Comparison of ENCODE assay signal across 5 cellular contexts in the genomic region with DNA sequence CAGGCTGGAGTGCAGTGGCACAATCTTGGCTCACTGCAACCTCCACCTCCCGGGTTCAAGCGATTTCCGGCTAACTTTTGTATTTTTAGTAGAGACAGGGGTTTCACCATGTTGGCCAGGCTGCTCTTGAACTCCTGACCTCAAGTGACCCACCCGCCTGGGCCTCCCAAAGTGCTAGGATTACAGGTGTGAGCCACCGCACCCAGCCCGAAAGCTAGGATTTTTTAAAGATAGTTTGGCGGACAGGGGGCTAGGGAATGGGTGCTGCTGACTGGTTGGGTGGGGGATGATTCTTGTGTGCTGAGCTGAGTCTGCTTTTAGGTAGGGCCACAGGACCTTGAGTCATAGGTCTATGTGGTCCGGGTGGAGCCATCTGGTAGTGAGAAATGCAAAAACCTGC. TPM values are rescaled to one million over a fixed set of nuclear protein-coding genes. Genes with fewer than 3 reads are reported as not detected.
"Had no signal": no experiment of that assay in that cellular context is flagged by ENCODE, and none has a peak within 500 bp of the region (broad histone marks: within the 10 kb centered on the region; RNA-seq: fewer than 3 reads in every experiment).

No MANE protein-coding gene starts in this region.

RNA-seq across cellular contexts. Expression of a gene that starts 9.9 kb away (rescaled TPM):
- total RNA-seq: naive thymus-derived CD8-positive, alpha-beta T cell had no signal
- polyA plus RNA-seq: naive thymus-derived CD8-positive, alpha-beta T cell had no signal

RNA-seq across cellular contexts. Expression of a gene that starts 36.5 kb away (rescaled TPM):
- total RNA-seq: esophagus muscularis mucosa; fibroblast of villous mesenchyme; gastrocnemius medialis; mucosa of descending colon; naive thymus-derived CD8-positive, alpha-beta T cell had no signal
- polyA plus RNA-seq: naive thymus-derived CD8-positive, alpha-beta T cell had no signal
